8 cellular contexts compared by ENCODE assay signal in genomic region chr17:18859256-18859655, GRCh38. TPM values are rescaled to one million over a fixed set of nuclear protein-coding genes. Genes with fewer than 3 reads are reported as not detected.
DNase-seq lines count a peak whose midpoint lies in the region; ATAC-seq and TF ChIP-seq lines count a peak whose summit lies in the region.

No MANE protein-coding gene starts in this region.

- H3K4me3 ChIP-seq in Caco-2 (ENCODE audit: low read depth, low read length) (peak overlapping the region; percentile 56), muscle layer of colon (ENCODE audit: low read depth in 1 of 2, low read length in 2 of 2) (peak overlapping the region in 1 of 2 donors; percentile 56)

- H3K9ac ChIP-seq in muscle layer of colon (ENCODE audit: low read length): no peak overlapping the region

- no peaks in the 10 kb centered on the region for H3K27me3 ChIP-seq in Caco-2 (replicated peaks; ENCODE audit: control insufficient read depth, insufficient read depth, low read length)
- H3K27me3 ChIP-seq in muscle layer of colon (ENCODE audit: control insufficient read depth in 1 of 2, insufficient read depth in 2 of 2, low read length in 2 of 2): no peaks in the 10 kb centered on the region

- H3K27ac Mint-ChIP-seq in Caco-2 (ENCODE audit: unreplicated experiment): peak overlapping the region; percentile 80

- CTCF ChIA-PET in Caco-2 (lab: Charles Lee): no interaction called here

- POLR2A ChIA-PET in Caco-2 (lab: Charles Lee): no interaction called here

- H3K4me3 Mint-ChIP-seq in Caco-2 (ENCODE audit: unreplicated experiment): peak overlapping the region; percentile 88

- peak in 1 of 2 experiments; percentile 11 for DNase-seq in Caco-2
- peak; percentile 51 for DNase-seq in MV-4-11 (lab: John Stamatoyannopoulos, UW)
- DNase-seq in caudate nucleus (lab: John Stamatoyannopoulos, UW): peak in 4 of 61 donors; percentile 3 to 43 (median 21)
- no peak for DNase-seq in SW480 (ENCODE audit: low spot score)
- DNase-seq in SKM-1 treated with dmso at 0.1 percent for 144 hours (lab: John Stamatoyannopoulos, UW; ENCODE audit: unreplicated experiment): no peak
- no peak for DNase-seq in NCI-H345 treated with DMSO at 0.1 percent for 48 hours (lab: John Stamatoyannopoulos, UW; ENCODE audit: unreplicated experiment)

- H3K27ac ChIP-seq in caudate nucleus (ENCODE audit: low read depth, low read length) (peak overlapping the region; percentile 39), muscle layer of colon (ENCODE audit: low read depth, low read length) (peak overlapping the region; percentile 91)

- H3K4me1 ChIP-seq in Caco-2 (no peaks in the 10 kb centered on the region), muscle layer of colon (ENCODE audit: insufficient read depth, low read length) (peaks cover 24% of the 10 kb centered on the region)

- intact Hi-C loops in Caco-2 (cut with micrococcal nuclease; ENCODE audit: unreplicated experiment): loop anchor here (5.0 kb wide), 1 partner anchor 78 kb away; no protein-coding TSS in a partner anchor

- H3K36me3 ChIP-seq in Caco-2 (ENCODE audit: control insufficient read depth, insufficient read depth, low read length) (peaks cover 1% of the 10 kb centered on the region), muscle layer of colon (ENCODE audit: insufficient read depth, low read length) (no peaks in the 10 kb centered on the region)

- no peaks in the 10 kb centered on the region for H3K27me3 Mint-ChIP-seq in Caco-2 (ENCODE audit: insufficient read depth, unreplicated experiment)

- peaks cover 24% of the 10 kb centered on the region for H3K36me3 Mint-ChIP-seq in Caco-2 (ENCODE audit: insufficient read depth, unreplicated experiment)

- BruUV-seq in Caco-2 (replicated peaks; lab: Mats Ljungman, UMichigan): no TSS peak

- H3K4me1 Mint-ChIP-seq in Caco-2 (ENCODE audit: low read depth, unreplicated experiment): peaks cover 25% of the 10 kb centered on the region

- no peak for TF ChIP-seq CTCF in Caco-2 (IDR thresholded peaks at IDR 0.05; ENCODE audit: insufficient read depth in 1 of 2, low read depth in 1 of 2, low read length in 1 of 2, severe bottlenecking in 1 of 2, unreplicated experiment in 1 of 2)

- no peaks in the 10 kb centered on the region for H3K9me3 Mint-ChIP-seq in Caco-2 (ENCODE audit: unreplicated experiment)

- no peaks in the 10 kb centered on the region for H3K9me3 ChIP-seq in Caco-2
- no peaks in the 10 kb centered on the region for H3K9me3 ChIP-seq in muscle layer of colon (ENCODE audit: low read length)

- no peak for ATAC-seq in HG03196 (IDR thresholded peaks at IDR 0.05; ENCODE audit: unreplicated experiment)

RNA-seq across cellular contexts. Expression of gene PRPSAP2, which starts 1.3 kb away (rescaled TPM):
- 45.8 and 49.0 TPM in 2 replicates for total RNA-seq in Caco-2 (2022)
